Comparison of ENCODE assay signal across 2 cellular contexts in the genomic region with DNA sequence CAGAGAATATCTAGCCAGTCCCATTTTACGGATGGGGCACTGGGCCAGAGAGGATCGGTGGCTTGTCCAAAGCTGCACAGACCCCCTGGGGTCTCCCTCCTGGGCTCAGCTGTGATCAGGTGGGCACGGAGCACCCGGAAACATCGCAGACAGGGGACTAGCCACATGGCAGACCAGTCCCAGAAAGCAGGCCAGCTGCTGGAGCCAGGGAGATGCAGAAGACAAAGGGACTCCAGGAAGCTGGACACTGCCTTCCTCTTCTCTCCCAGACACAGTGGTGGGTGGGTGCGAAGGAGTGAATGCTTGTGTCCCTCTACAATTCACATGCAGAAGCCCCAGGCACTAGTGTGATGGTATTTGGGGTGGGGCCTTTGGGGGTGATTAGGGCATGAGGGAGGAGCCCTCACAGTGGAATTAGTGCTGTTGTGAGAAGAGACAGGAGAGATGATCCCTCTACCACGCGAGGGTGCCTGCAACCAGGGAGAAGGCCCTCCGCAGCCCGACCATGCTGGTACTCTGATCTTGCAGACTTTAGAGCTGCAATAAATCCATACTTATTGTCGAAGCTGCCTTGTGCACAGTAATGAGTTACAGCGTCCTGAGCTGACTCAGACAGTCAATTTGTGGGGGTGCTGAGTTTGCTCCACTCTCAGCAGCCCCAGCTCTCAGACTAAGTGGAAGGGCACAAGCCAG.
TF ChIP-seq lines count a peak whose summit lies in the region.

No MANE protein-coding gene starts in this region.

TF ChIP-seq in H1, 55 proteins besides CTCF, POLR2A, EP300 and RAD21:
- TF ChIP-seq HDAC2 (IDR thresholded peaks at IDR 0.05; ENCODE audit: borderline replicate concordance in 1 of 2, low read depth in 2 of 2, low read length in 2 of 2) (no peak), TCF12 (IDR thresholded peaks at IDR 0.05; ENCODE audit: low read depth, low read length) (no peak), RBBP5 (IDR thresholded peaks at IDR 0.05; ENCODE audit: borderline replicate concordance, low read depth, low read length) (0 out of 2 replicates have a peak, but pooled peaks have one; percentile 20)

TF ChIP-seq in neural cell, 6 proteins besides CTCF, POLR2A, EP300 and RAD21:
- TF ChIP-seq POLR2AphosphoS5 (IDR thresholded peaks at IDR 0.05) = no peak
- TF ChIP-seq, protein P1, sequence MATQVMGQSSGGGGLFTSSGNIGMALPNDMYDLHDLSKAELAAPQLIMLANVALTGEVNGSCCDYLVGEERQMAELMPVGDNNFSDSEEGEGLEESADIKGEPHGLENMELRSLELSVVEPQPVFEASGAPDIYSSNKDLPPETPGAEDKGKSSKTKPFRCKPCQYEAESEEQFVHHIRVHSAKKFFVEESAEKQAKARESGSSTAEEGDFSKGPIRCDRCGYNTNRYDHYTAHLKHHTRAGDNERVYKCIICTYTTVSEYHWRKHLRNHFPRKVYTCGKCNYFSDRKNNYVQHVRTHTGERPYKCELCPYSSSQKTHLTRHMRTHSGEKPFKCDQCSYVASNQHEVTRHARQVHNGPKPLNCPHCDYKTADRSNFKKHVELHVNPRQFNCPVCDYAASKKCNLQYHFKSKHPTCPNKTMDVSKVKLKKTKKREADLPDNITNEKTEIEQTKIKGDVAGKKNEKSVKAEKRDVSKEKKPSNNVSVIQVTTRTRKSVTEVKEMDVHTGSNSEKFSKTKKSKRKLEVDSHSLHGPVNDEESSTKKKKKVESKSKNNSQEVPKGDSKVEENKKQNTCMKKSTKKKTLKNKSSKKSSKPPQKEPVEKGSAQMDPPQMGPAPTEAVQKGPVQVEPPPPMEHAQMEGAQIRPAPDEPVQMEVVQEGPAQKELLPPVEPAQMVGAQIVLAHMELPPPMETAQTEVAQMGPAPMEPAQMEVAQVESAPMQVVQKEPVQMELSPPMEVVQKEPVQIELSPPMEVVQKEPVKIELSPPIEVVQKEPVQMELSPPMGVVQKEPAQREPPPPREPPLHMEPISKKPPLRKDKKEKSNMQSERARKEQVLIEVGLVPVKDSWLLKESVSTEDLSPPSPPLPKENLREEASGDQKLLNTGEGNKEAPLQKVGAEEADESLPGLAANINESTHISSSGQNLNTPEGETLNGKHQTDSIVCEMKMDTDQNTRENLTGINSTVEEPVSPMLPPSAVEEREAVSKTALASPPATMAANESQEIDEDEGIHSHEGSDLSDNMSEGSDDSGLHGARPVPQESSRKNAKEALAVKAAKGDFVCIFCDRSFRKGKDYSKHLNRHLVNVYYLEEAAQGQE (IDR thresholded peaks at IDR 0.05; ENCODE audit: borderline replicate concordance) = no peak
- TF ChIP-seq SMC3 (conservative IDR thresholded peaks at IDR 0.05; ENCODE audit: poor library complexity) = no peak
- no peak for TF ChIP-seq TAF1 (IDR thresholded peaks at IDR 0.05; ENCODE audit: low read depth)
- TF ChIP-seq EZH2 (IDR thresholded peaks at IDR 0.05; ENCODE audit: borderline replicate concordance, insufficient read depth, low read length, poor library complexity, severe bottlenecking) = no peak
- TF ChIP-seq MXI1 (conservative IDR thresholded peaks at IDR 0.05; ENCODE audit: poor library complexity, severe bottlenecking) = no peak
